2 cellular contexts compared by ENCODE assay signal in the genomic region with DNA sequence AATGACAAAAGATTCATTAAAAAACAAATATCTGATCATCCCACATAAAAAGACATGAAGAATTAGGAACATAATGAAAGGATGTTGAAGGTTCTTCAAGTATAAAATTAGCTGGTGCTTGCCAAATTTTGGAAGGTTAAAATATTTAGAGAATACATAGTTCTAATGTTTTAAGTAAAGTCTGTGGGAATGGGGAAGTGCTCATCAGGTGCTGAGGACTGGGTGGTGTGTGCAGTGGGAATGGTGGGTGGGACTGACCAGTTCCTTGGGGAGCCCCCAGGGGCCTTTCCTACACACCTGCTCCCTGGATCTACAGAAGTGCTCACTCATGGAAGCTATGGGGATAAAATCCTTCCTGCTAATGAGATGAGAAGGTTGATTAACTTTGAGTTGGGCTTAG.
TF ChIP-seq lines count a peak whose summit lies in the region.

No MANE protein-coding gene starts in this region.

TF ChIP-seq in SK-N-SH, 30 proteins besides CTCF, POLR2A, EP300 and RAD21 (continued from another document):
- TF ChIP-seq POLR2AphosphoS5 (IDR thresholded peaks at IDR 0.05; ENCODE audit: low read depth, low read length) (no peak), GABPA (IDR thresholded peaks at IDR 0.05; ENCODE audit: low read depth) (no peak)
TF ChIP-seq in SK-N-SH: peak in this region for 0.

TF ChIP-seq in SK-N-SH treated with all-trans-retinoic acid at 6 μM for 48 hours, 23 proteins besides CTCF, POLR2A, EP300 and RAD21 (continued from another document):
- TF ChIP-seq, protein P1, sequence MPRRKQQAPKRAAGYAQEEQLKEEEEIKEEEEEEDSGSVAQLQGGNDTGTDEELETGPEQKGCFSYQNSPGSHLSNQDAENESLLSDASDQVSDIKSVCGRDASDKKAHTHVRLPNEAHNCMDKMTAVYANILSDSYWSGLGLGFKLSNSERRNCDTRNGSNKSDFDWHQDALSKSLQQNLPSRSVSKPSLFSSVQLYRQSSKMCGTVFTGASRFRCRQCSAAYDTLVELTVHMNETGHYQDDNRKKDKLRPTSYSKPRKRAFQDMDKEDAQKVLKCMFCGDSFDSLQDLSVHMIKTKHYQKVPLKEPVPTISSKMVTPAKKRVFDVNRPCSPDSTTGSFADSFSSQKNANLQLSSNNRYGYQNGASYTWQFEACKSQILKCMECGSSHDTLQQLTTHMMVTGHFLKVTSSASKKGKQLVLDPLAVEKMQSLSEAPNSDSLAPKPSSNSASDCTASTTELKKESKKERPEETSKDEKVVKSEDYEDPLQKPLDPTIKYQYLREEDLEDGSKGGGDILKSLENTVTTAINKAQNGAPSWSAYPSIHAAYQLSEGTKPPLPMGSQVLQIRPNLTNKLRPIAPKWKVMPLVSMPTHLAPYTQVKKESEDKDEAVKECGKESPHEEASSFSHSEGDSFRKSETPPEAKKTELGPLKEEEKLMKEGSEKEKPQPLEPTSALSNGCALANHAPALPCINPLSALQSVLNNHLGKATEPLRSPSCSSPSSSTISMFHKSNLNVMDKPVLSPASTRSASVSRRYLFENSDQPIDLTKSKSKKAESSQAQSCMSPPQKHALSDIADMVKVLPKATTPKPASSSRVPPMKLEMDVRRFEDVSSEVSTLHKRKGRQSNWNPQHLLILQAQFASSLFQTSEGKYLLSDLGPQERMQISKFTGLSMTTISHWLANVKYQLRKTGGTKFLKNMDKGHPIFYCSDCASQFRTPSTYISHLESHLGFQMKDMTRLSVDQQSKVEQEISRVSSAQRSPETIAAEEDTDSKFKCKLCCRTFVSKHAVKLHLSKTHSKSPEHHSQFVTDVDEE (CRISPR knock-in tag; IDR thresholded peaks at IDR 0.05), result no peak
- TF ChIP-seq ZNF70 (CRISPR knock-in tag; IDR thresholded peaks at IDR 0.05), result no peak
- TF ChIP-seq ESRRG (CRISPR knock-in tag; IDR thresholded peaks at IDR 0.05), result no peak
- no peak for TF ChIP-seq BACH2 (CRISPR knock-in tag; IDR thresholded peaks at IDR 0.05; ENCODE audit: borderline replicate concordance)
- no peak for TF ChIP-seq ZNF565 (CRISPR knock-in tag; conservative IDR thresholded peaks at IDR 0.05; ENCODE audit: low read depth)
- no peak for TF ChIP-seq ZC3H10 (CRISPR knock-in tag; IDR thresholded peaks at IDR 0.05)
- TF ChIP-seq, protein P2, sequence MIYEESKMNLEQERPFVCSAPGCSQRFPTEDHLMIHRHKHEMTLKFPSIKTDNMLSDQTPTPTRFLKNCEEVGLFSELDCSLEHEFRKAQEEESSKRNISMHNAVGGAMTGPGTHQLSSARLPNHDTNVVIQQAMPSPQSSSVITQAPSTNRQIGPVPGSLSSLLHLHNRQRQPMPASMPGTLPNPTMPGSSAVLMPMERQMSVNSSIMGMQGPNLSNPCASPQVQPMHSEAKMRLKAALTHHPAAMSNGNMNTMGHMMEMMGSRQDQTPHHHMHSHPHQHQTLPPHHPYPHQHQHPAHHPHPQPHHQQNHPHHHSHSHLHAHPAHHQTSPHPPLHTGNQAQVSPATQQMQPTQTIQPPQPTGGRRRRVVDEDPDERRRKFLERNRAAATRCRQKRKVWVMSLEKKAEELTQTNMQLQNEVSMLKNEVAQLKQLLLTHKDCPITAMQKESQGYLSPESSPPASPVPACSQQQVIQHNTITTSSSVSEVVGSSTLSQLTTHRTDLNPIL (CRISPR knock-in tag; IDR thresholded peaks at IDR 0.05; ENCODE audit: low read depth), result no peak
- TF ChIP-seq CSDC2 (CRISPR knock-in tag; IDR thresholded peaks at IDR 0.05), result no peak
- TF ChIP-seq ARNTL (CRISPR knock-in tag; IDR thresholded peaks at IDR 0.05; ENCODE audit: borderline replicate concordance, low read depth), result no peak
- TF ChIP-seq ISL1 (CRISPR knock-in tag; IDR thresholded peaks at IDR 0.05), result no peak
- TF ChIP-seq RARB (CRISPR knock-in tag; IDR thresholded peaks at IDR 0.05), result no peak
- no peak for TF ChIP-seq SNAI2 (CRISPR knock-in tag; IDR thresholded peaks at IDR 0.05)
- TF ChIP-seq, protein P3, sequence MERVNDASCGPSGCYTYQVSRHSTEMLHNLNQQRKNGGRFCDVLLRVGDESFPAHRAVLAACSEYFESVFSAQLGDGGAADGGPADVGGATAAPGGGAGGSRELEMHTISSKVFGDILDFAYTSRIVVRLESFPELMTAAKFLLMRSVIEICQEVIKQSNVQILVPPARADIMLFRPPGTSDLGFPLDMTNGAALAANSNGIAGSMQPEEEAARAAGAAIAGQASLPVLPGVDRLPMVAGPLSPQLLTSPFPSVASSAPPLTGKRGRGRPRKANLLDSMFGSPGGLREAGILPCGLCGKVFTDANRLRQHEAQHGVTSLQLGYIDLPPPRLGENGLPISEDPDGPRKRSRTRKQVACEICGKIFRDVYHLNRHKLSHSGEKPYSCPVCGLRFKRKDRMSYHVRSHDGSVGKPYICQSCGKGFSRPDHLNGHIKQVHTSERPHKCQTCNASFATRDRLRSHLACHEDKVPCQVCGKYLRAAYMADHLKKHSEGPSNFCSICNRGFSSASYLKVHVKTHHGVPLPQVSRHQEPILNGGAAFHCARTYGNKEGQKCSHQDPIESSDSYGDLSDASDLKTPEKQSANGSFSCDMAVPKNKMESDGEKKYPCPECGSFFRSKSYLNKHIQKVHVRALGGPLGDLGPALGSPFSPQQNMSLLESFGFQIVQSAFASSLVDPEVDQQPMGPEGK (CRISPR knock-in tag; IDR thresholded peaks at IDR 0.05; ENCODE audit: borderline replicate concordance), result no peak
- no peak for TF ChIP-seq ZFP30 (CRISPR knock-in tag; IDR thresholded peaks at IDR 0.05)
